1 cellular context compared by ENCODE assay signal in the genomic region with DNA sequence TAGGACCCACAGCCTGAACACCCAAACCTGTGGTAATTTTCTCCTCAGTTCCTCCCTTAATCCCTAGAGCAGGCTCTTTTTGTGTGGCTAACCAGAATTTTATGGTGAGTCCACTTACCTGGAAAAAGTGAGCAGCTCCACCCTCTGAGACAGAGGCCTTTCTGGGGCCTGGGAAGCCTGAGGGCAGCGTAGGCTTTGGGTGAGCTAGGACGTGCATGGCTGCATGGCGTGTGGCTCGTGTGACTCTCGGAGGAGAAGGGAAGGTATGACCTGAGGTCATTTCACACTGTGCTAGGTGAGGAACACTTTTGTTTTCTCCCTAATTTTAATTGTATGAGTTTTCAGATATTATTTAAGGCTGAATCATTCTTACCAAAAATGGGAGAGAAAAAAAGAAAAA.
TF ChIP-seq lines count a peak whose summit lies in the region.

No MANE protein-coding gene starts in this region.

TF ChIP-seq in H1, 55 proteins besides CTCF, POLR2A, EP300 and RAD21 (continued from another document):
- TF ChIP-seq RNF2 (IDR thresholded peaks at IDR 0.05; ENCODE audit: borderline replicate concordance, low read depth, low read length, missing control alignments, poor library complexity, severe bottlenecking) (no peak), YY1 (IDR thresholded peaks at IDR 0.05; ENCODE audit: low read depth, low read length) (no peak), HDAC6 (IDR thresholded peaks at IDR 0.05; ENCODE audit: low read depth, low read length) (no peak), SRF (IDR thresholded peaks at IDR 0.05; ENCODE audit: low read depth, low read length) (no peak), CBX5 (IDR thresholded peaks at IDR 0.05; ENCODE audit: low read depth, low read length) (no peak), POU5F1 (IDR thresholded peaks at IDR 0.05; ENCODE audit: low read depth, low read length) (no peak), RBBP5 (IDR thresholded peaks at IDR 0.05; ENCODE audit: borderline replicate concordance, low read depth, low read length) (no peak), GABPA (IDR thresholded peaks at IDR 0.05; ENCODE audit: borderline replicate concordance, insufficient read depth, low read length) (no peak), TCF12 (IDR thresholded peaks at IDR 0.05; ENCODE audit: low read depth, low read length) (no peak), NANOG (IDR thresholded peaks at IDR 0.05; ENCODE audit: insufficient read depth, low read depth, low read length, poor library complexity, severe bottlenecking) (no peak), CHD2 (IDR thresholded peaks at IDR 0.05; ENCODE audit: low read length) (no peak), CREB1 (IDR thresholded peaks at IDR 0.05) (no peak), SIN3A (conservative IDR thresholded peaks at IDR 0.05 in 1 of 2, IDR thresholded peaks at IDR 0.05 in 1 of 2; ENCODE audit: low read depth in 1 of 2, low read length in 2 of 2) (no peak), SP4 (IDR thresholded peaks at IDR 0.05; ENCODE audit: low read length) (no peak), CBX8 (IDR thresholded peaks at IDR 0.05; ENCODE audit: borderline replicate concordance, low read depth, low read length) (no peak), ASH2L (IDR thresholded peaks at IDR 0.05; ENCODE audit: low read length) (no peak)
- TF ChIP-seq, protein P1, sequence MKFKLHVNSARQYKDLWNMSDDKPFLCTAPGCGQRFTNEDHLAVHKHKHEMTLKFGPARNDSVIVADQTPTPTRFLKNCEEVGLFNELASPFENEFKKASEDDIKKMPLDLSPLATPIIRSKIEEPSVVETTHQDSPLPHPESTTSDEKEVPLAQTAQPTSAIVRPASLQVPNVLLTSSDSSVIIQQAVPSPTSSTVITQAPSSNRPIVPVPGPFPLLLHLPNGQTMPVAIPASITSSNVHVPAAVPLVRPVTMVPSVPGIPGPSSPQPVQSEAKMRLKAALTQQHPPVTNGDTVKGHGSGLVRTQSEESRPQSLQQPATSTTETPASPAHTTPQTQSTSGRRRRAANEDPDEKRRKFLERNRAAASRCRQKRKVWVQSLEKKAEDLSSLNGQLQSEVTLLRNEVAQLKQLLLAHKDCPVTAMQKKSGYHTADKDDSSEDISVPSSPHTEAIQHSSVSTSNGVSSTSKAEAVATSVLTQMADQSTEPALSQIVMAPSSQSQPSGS (IDR thresholded peaks at IDR 0.05; ENCODE audit: low read length), result no peak
